ENCODE assay signal across 10 cellular contexts in the genomic region with DNA sequence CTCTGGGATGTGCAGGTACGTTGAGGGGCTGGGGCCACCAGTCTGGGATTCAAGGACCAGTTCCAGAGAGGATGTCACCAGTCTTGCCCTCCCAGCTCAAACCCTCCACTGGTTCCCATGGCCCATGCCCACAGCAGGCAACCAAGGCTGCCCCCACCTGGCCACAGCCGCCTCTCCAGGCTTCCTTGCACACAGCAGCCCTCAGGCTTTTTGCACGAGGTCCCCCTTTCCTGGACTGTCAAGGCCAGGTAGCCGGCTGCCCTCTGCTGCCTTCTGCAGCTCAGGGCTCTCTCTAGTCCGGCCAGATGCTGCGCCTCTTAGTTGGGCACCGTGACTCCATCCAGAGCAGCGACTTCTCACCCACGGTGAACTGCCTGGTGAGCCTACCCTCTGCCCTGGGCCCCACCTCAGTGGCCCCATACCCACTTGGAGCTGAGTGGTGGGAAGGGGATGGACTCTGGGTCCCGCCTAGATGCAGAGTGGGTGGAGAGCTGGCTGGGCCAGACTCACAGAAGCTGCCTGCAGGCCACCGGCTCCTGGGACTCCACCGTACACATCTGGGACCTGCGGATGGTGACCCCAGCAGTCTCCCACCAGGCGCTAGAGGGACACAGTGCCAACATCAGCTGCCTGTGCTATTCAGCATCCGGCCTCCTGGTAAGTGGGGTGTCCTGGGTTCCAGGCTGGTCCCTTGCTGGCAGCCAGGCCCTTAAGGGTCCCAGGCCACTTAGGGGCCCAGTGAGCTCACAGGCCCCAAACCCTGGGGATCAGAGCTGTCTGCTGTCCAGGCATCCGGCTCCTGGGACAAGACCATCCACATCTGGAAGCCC. TPM values are rescaled to one million over a fixed set of nuclear protein-coding genes. Genes with fewer than 3 reads are reported as not detected.
DNase-seq lines count a peak whose midpoint lies in the region; ATAC-seq and TF ChIP-seq lines count a peak whose summit lies in the region.
"Had no signal": no experiment of that assay in that cellular context is flagged by ENCODE, and none has a peak within 500 bp of the region (broad histone marks: within the 10 kb centered on the region; RNA-seq: fewer than 3 reads in every experiment).

No MANE protein-coding gene starts in this region.

- WGBS in esophagus squamous epithelium, 2 donors: 63% methylated on average over 12 of the region's 16 CpGs; no CpG with 5 or more reads in 1 of the 2 donors

- H3K4me3 ChIP-seq in esophagus squamous epithelium: no peak overlapping the region
- H3K4me3 ChIP-seq: vagina had no signal

- peaks cover 7% of the 10 kb centered on the region for H3K36me3 Mint-ChIP-seq in type B pancreatic cell

- peak; percentile 30 for DNase-seq in stimulated activated CD4-positive, alpha-beta T cell treated with anti-CD3 and anti-CD28 coated beads, Interleukin-12 subunit alpha, Interleukin-12 subunit beta, amount 100 ng/mL, for 4 hours
- no peak for DNase-seq in stimulated activated CD4-positive, alpha-beta T cell treated with anti-CD3 and anti-CD28 coated beads, Interleukin-2, amount 100 ng/mL, for 48 hours
- DNase-seq in NCI-H460 (ENCODE audit: extremely low read depth, low read depth) (peak; percentile 55), dermis blood vessel endothelial cell (peak; percentile 54), type B pancreatic cell (ENCODE audit: extremely low spot score, unreplicated experiment) (no peak), esophagus squamous epithelium (lab: John Stamatoyannopoulos, UW) (no peak), posterior vena cava (ENCODE audit: low spot score) (no peak)

- H3K4me1 Mint-ChIP-seq in type B pancreatic cell (ENCODE audit: unreplicated experiment): peaks cover 13% of the 10 kb centered on the region

- TF ChIP-seq CTCF in type B pancreatic cell (conservative IDR thresholded peaks at IDR 0.05): peak; percentile 46
- TF ChIP-seq CTCF in esophagus squamous epithelium (IDR thresholded peaks at IDR 0.05): peak in 3 of 6 experiments; percentile 7 to 26 (median 9)

- no peaks in the 10 kb centered on the region for H3K9me3 ChIP-seq in esophagus squamous epithelium
- H3K9me3 ChIP-seq: vagina had no signal

- H3K4me3 Mint-ChIP-seq in type B pancreatic cell: peak overlapping the region; percentile 36
- H3K4me3 Mint-ChIP-seq: natural killer cell treated with Interleukin-12 subunit alpha and Interleukin-12 subunit beta and Interleukin-15 and Interleukin-18, amount 100 ng/mL, for 72 hours had no signal

- TF ChIP-seq POLR2A in esophagus squamous epithelium (IDR thresholded peaks at IDR 0.05): no peak

- no peak for ATAC-seq in HG03025 (IDR thresholded peaks at IDR 0.05; ENCODE audit: low FRiP score, unreplicated experiment)

- peaks cover 33 to 70% (median 44%) of the 10 kb centered on the region in 3 donors for H3K4me1 ChIP-seq in esophagus squamous epithelium

- H3K27me3 ChIP-seq in esophagus squamous epithelium: no peaks in the 10 kb centered on the region
- H3K27me3 ChIP-seq: vagina had no signal

- intact Hi-C loops in esophagus squamous epithelium (cut with DNase I): loop anchor here (10.0 kb wide), 1 partner anchor 289 kb away; a partner anchor contains a TSS
- intact Hi-C loops in posterior vena cava (cut with DNase I): loop anchor here (10.0 kb wide), 2 partner anchors 509 to 519 kb away; no protein-coding TSS in a partner anchor

- H3K27ac Mint-ChIP-seq in type B pancreatic cell: no peak overlapping the region

- H3K36me3 ChIP-seq in esophagus squamous epithelium: peaks cover 18 to 51% (median 28%) of the 10 kb centered on the region in 3 donors

- H3K9me3 Mint-ChIP-seq in type B pancreatic cell: no peaks in the 10 kb centered on the region
- H3K9me3 Mint-ChIP-seq: natural killer cell treated with Interleukin-12 subunit alpha and Interleukin-12 subunit beta and Interleukin-15 and Interleukin-18, amount 100 ng/mL, for 72 hours had no signal

- H3K27ac ChIP-seq in esophagus squamous epithelium: peak overlapping the region in 1 of 4 donors; percentile 5
- H3K27ac ChIP-seq: vagina had no signal

- H3K27me3 Mint-ChIP-seq in type B pancreatic cell: peaks cover 3% of the 10 kb centered on the region
- H3K27me3 Mint-ChIP-seq: natural killer cell treated with Interleukin-12 subunit alpha and Interleukin-12 subunit beta and Interleukin-15 and Interleukin-18, amount 100 ng/mL, for 72 hours had no signal

RNA-seq across cellular contexts. Expression of a gene that starts 2.9 kb away (rescaled TPM):
- not detected in 2 replicates for total RNA-seq in NCI-H460 (2014; rRNA removed; shearing (Covaris generic))
- polyA plus RNA-seq in NCI-H460 (2014; cell fraction: nucleus; rRNA removed): 0.36 TPM in 1 of 2 replicates, not detected in the other
- total RNA-seq in dermis blood vessel endothelial cell: not detected in 2 replicates
- 0.75 TPM in 1 of 2 replicates, not detected in the other for total RNA-seq in type B pancreatic cell (ENCODE audit: low replicate concordance)
- total RNA-seq in esophagus squamous epithelium: not detected
- total RNA-seq in posterior vena cava: not detected
- total RNA-seq: natural killer cell treated with Interleukin-12 subunit alpha and Interleukin-12 subunit beta and Interleukin-15 and Interleukin-18, amount 100 ng/mL, for 72 hours; vagina had no signal

RNA-seq across cellular contexts. Expression of a gene that starts 5.6 kb away (rescaled TPM):
- 2,661 and 3,579 TPM in 2 replicates for total RNA-seq in NCI-H460 (2014; rRNA removed; shearing (Covaris generic))
- polyA plus RNA-seq in NCI-H460 (2014; cell fraction: nucleus; rRNA removed): 3,523 and 4,118 TPM in 2 replicates
- 1,038 and 2,144 TPM in 2 replicates for total RNA-seq in dermis blood vessel endothelial cell
- total RNA-seq in type B pancreatic cell (ENCODE audit: low replicate concordance): 1,370 and 1,381 TPM in 2 replicates
- 1,000 to 10,000 TPM; 2,345 to 3,186 (median 2,827) TPM for total RNA-seq in esophagus squamous epithelium
- total RNA-seq in posterior vena cava: 1,000 to 10,000 TPM in 1 of 2 donors, 100 to 1,000 TPM in 1; 997 to 1,074 TPM

RNA-seq across cellular contexts. Expression of a gene that starts 5.8 kb away (rescaled TPM):
- total RNA-seq in NCI-H460 (2014; rRNA removed; shearing (Covaris generic)): 49.0 and 62.0 TPM in 2 replicates
- polyA plus RNA-seq in NCI-H460 (2014; cell fraction: nucleus; rRNA removed): 84.5 and 90.9 TPM in 2 replicates
- total RNA-seq in dermis blood vessel endothelial cell: 21.1 and 22.5 TPM in 2 replicates
- 37.9 and 38.9 TPM in 2 replicates for total RNA-seq in type B pancreatic cell (ENCODE audit: low replicate concordance)
- 10 to 100 TPM; 39.1 to 59.6 (median 45.3) TPM for total RNA-seq in esophagus squamous epithelium
- total RNA-seq in posterior vena cava: 10 to 100 TPM; 23.1 to 23.4 TPM

Comparison
In these comparisons a context has a peak if more than half of its experiments do, and no peak if none do; other contexts are left out.
1. DNase-seq: peak in stimulated activated CD4-positive, alpha-beta T cell treated with anti-CD3 and anti-CD28 coated beads, Interleukin-12 subunit alpha, Interleukin-12 subunit beta, amount 100 ng/mL, for 4 hours (single experiment), NCI-H460 (single experiment) and dermis blood vessel endothelial cell (single experiment); none in stimulated activated CD4-positive, alpha-beta T cell treated with anti-CD3 and anti-CD28 coated beads, Interleukin-2, amount 100 ng/mL, for 48 hours (0 of 2), type B pancreatic cell (single experiment), esophagus squamous epithelium (single experiment) and posterior vena cava (single experiment).